Comparison of ENCODE assay signal across 1 cellular context in the genomic region with DNA sequence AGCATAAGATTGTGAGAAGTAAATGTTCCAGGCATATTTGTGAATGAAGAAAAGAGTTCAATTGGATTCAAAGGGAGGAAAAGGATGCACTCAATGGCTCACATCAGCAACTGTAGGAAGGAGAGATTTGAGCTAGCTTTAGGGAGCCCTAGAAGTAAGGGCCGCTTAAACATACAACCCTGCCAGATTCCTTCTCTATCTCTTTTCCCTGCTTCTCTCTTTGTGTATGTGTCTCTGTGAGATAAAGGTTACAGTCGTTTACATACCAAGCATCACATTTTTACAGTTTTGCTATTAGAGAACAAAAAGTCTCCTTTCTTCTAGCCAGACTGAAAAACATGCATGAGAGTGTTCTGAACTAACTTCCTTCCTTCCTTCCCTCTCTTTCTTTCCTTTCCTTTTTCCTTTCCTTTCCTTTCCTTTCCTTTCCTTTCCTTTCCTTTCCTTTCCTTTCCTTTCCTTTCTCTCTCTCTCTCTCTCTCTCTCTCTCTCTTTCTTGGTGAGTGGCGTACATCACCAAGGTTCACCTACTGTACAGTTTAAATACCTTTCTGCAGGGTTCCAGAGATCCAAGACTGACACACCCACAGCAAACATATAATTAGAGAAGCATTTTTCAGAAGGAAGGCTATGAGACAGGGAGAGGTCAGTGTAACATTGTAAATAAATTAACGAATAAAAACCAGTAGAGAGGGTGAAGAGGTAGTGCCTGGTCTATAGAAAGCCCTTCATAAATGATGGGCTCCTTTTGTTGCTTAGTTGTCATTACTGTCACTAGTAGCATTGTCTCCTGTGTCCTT.
TF ChIP-seq lines count a peak whose summit lies in the region.

No MANE protein-coding gene starts in this region.

TF ChIP-seq in HEK293, 187 proteins besides CTCF, POLR2A, EP300 and RAD21 (continued from another document):
- TF ChIP-seq, protein P1, sequence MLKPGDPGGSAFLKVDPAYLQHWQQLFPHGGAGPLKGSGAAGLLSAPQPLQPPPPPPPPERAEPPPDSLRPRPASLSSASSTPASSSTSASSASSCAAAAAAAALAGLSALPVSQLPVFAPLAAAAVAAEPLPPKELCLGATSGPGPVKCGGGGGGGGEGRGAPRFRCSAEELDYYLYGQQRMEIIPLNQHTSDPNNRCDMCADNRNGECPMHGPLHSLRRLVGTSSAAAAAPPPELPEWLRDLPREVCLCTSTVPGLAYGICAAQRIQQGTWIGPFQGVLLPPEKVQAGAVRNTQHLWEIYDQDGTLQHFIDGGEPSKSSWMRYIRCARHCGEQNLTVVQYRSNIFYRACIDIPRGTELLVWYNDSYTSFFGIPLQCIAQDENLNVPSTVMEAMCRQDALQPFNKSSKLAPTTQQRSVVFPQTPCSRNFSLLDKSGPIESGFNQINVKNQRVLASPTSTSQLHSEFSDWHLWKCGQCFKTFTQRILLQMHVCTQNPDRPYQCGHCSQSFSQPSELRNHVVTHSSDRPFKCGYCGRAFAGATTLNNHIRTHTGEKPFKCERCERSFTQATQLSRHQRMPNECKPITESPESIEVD (tag by site-specific recombination; IDR thresholded peaks at IDR 0.05): no peak
- TF ChIP-seq PRDM1 (tag by site-specific recombination; IDR thresholded peaks at IDR 0.05) (peak; percentile 93), ZNF660 (tag by site-specific recombination; IDR thresholded peaks at IDR 0.05) (no peak)
